17 cellular contexts compared by ENCODE assay signal in genomic region chr9:130498298-130498917, GRCh38. TPM values are rescaled to one million over a fixed set of nuclear protein-coding genes. Genes with fewer than 3 reads are reported as not detected.
DNase-seq lines count a peak whose midpoint lies in the region; ATAC-seq and TF ChIP-seq lines count a peak whose summit lies in the region.
"Had no signal": no experiment of that assay in that cellular context is flagged by ENCODE, and none has a peak within 500 bp of the region (broad histone marks: within the 10 kb centered on the region; RNA-seq: fewer than 3 reads in every experiment).

No MANE protein-coding gene starts in this region.

- H3K4me1 ChIP-seq in neuronal stem cell (ENCODE audit: control insufficient read depth in 2 of 2, insufficient read depth in 1 of 2, low read depth in 1 of 2, low read length in 2 of 2) (peaks cover 0 to 7% of the 10 kb centered on the region in 2 donors), tibial nerve (no peaks in the 10 kb centered on the region)
- H3K4me1 ChIP-seq: vagina had no signal

- in situ Hi-C loops in GM13977 (cut with MboI; ENCODE audit: low pct_unique_long_range_greater_than_20kb, low sequenced_read_pairs, unreplicated experiment): no loop called here

- no peak overlapping the region for H3K4me3 ChIP-seq in neuronal stem cell (ENCODE audit: low read length in 2 of 2)
- H3K4me3 ChIP-seq in tibial nerve: no peak overlapping the region
- H3K4me3 ChIP-seq: vagina had no signal

- H3K27ac ChIP-seq in VCaP: peak overlapping the region; percentile 94; the same call in 1 of the 2 replicates
- H3K27ac ChIP-seq in neuronal stem cell (replicated peaks; ENCODE audit: low read length): no peak overlapping the region
- no peak overlapping the region for H3K27ac ChIP-seq in tibial nerve
- H3K27ac ChIP-seq: vagina had no signal

- TF ChIP-seq CTCF in VCaP (conservative IDR thresholded peaks at IDR 0.05) (no peak), GM13977 (IDR thresholded peaks at IDR 0.05; ENCODE audit: extremely low read depth, insufficient read depth, missing control alignments) (no peak), tibial nerve (IDR thresholded peaks at IDR 0.05) (no peak)

- H3K18ac ChIP-seq in neuronal stem cell (ENCODE audit: low read length): peak overlapping the region; percentile 7

- H2BK15ac ChIP-seq in neuronal stem cell (ENCODE audit: low read length): peak overlapping the region; percentile 95

- no peak overlapping the region for H3K9ac ChIP-seq in neuronal stem cell (ENCODE audit: low read depth, low read length, poor library complexity)

- peak overlapping the region; percentile 92 for H2AK5ac ChIP-seq in neuronal stem cell (ENCODE audit: low read depth, low read length)

- peaks cover 0 to 1% of the 10 kb centered on the region in 2 donors for H3K36me3 ChIP-seq in neuronal stem cell (replicated peaks in 1 of 2; ENCODE audit: control insufficient read depth in 2 of 2, insufficient read depth in 2 of 2, low read length in 2 of 2)
- H3K36me3 ChIP-seq in tibial nerve: peaks cover 0 to 44% (median 0%) of the 10 kb centered on the region in 3 donors

- no peak overlapping the region for H4K91ac ChIP-seq in neuronal stem cell (ENCODE audit: low read depth, low read length, poor library complexity)

- no peak overlapping the region for H3K27ac Mint-ChIP-seq in activated CD4-positive, alpha-beta T cell treated with anti-CD3 and anti-CD28 coated beads for 36 hours
- no peak overlapping the region for H3K27ac Mint-ChIP-seq in activated CD4-positive, alpha-beta T cell treated with anti-CD3 and anti-CD28 coated beads, Interleukin-2, amount 10 ng/mL, durations not matched to agents 24 days and 14 days
- H3K27ac Mint-ChIP-seq: activated CD4-positive, alpha-beta memory T cell treated with anti-CD3 and anti-CD28 coated beads for 36 hours; naive B cell; stimulated activated memory B cell treated with anti-CD40 and anti-IgM and Interleukin-4, amounts not matched to agents 10 μg/mL and 1 μg/mL and 100 μg/mL, for 72 hours had no signal

- peak overlapping the region; percentile 20 for H2BK5ac ChIP-seq in neuronal stem cell (ENCODE audit: low read length)

- H4K8ac ChIP-seq in neuronal stem cell (ENCODE audit: low read depth, low read length): no peak overlapping the region

- H3K14ac ChIP-seq in neuronal stem cell (ENCODE audit: low read length): no peak overlapping the region

- H3K23ac ChIP-seq in neuronal stem cell (ENCODE audit: low read depth, low read length, poor library complexity): no peak overlapping the region

- H3K4me3 Mint-ChIP-seq in activated CD4-positive, alpha-beta T cell treated with anti-CD3 and anti-CD28 coated beads for 36 hours: no peak overlapping the region
- no peak overlapping the region for H3K4me3 Mint-ChIP-seq in activated CD4-positive, alpha-beta T cell treated with anti-CD3 and anti-CD28 coated beads, Interleukin-2, amount 10 ng/mL, durations not matched to agents 24 days and 14 days
- H3K4me3 Mint-ChIP-seq: activated CD4-positive, alpha-beta memory T cell treated with anti-CD3 and anti-CD28 coated beads for 36 hours; brain; naive B cell; stimulated activated memory B cell treated with anti-CD40 and anti-IgM and Interleukin-4, amounts not matched to agents 10 μg/mL and 1 μg/mL and 100 μg/mL, for 72 hours had no signal

- H3K36me3 Mint-ChIP-seq in activated CD4-positive, alpha-beta T cell treated with anti-CD3 and anti-CD28 coated beads for 36 hours (ENCODE audit: low read depth): no peaks in the 10 kb centered on the region
- no peaks in the 10 kb centered on the region for H3K36me3 Mint-ChIP-seq in activated CD4-positive, alpha-beta T cell treated with anti-CD3 and anti-CD28 coated beads, Interleukin-2, amount 10 ng/mL, durations not matched to agents 24 days and 14 days (ENCODE audit: low read depth)
- H3K36me3 Mint-ChIP-seq: activated CD4-positive, alpha-beta memory T cell treated with anti-CD3 and anti-CD28 coated beads for 36 hours; stimulated activated memory B cell treated with anti-CD40 and anti-IgM and Interleukin-4, amounts not matched to agents 10 μg/mL and 1 μg/mL and 100 μg/mL, for 72 hours had no signal

- no peak overlapping the region for H3K4me2 ChIP-seq in neuronal stem cell (ENCODE audit: insufficient read depth, low read length, poor library complexity, severe bottlenecking)

- no peaks in the 10 kb centered on the region for H3K79me1 ChIP-seq in neuronal stem cell (ENCODE audit: low read depth, low read length)

- no CpG with 5 or more reads among the region's 7 CpGs for WGBS in neuronal stem cell (ENCODE audit: extremely low coverage in 2 of 2, insufficient read length in 2 of 2, insufficient replicate concordance in 1 of 2), 2 donors
- WGBS in tibial nerve, 2 donors: 79 to 80% methylated on average over 7 of the region's 7 CpGs

- ATAC-seq in activated CD4-positive, alpha-beta T cell treated with anti-CD3 and anti-CD28 coated beads for 36 hours: no peak
- no peak for ATAC-seq in GM18520 (IDR thresholded peaks at IDR 0.05; ENCODE audit: unreplicated experiment)

- peaks cover 4% of the 10 kb centered on the region for H3K27me3 Mint-ChIP-seq in activated CD4-positive, alpha-beta T cell treated with anti-CD3 and anti-CD28 coated beads for 36 hours
- no peaks in the 10 kb centered on the region for H3K27me3 Mint-ChIP-seq in activated CD4-positive, alpha-beta T cell treated with anti-CD3 and anti-CD28 coated beads, Interleukin-2, amount 10 ng/mL, durations not matched to agents 24 days and 14 days

- DNase-seq in activated CD4-positive, alpha-beta T cell treated with anti-CD3 and anti-CD28 coated beads for 36 hours: peak; percentile 23
- DNase-seq in activated CD4-positive, alpha-beta T cell treated with anti-CD3 and anti-CD28 coated beads, Interleukin-2, amount 10 ng/mL, durations not matched to agents 24 days and 14 days: no peak
- peak; percentile 19 for DNase-seq in NAMALWA (ENCODE audit: low spot score)
- DNase-seq in neuronal stem cell (ENCODE audit: low spot score): no peak
- no peak for DNase-seq in GM13977 (ENCODE audit: low spot score)
- DNase-seq in tibial nerve (ENCODE audit: low spot score in 2 of 2): no peak
- DNase-seq: activated CD4-positive, alpha-beta memory T cell treated with anti-CD3 and anti-CD28 coated beads for 36 hours; activated gamma-delta T cell treated with Interleukin-2 at 50 U/mL for 16 hours; effector CD4-positive, alpha-beta T cell; naive B cell; retina; stimulated activated CD4-positive, alpha-beta T cell treated with anti-CD3 and anti-CD28 coated beads, Interleukin-4, amount 100 ng/mL, for 24 hours had no signal

- H3K4ac ChIP-seq in neuronal stem cell (ENCODE audit: low read length): no peak overlapping the region

- H2BK120ac ChIP-seq in neuronal stem cell (ENCODE audit: low read depth, low read length): peak overlapping the region; percentile 73

- no peak for TF ChIP-seq POLR2A in tibial nerve (IDR thresholded peaks at IDR 0.05)

- no peak overlapping the region for H2BK12ac ChIP-seq in neuronal stem cell (ENCODE audit: low read length)

- CTCF ChIA-PET in activated CD4-positive, alpha-beta T cell treated with anti-CD3 and anti-CD28 coated beads for 36 hours (lab: Charles Lee): interaction anchor here (1.0 kb wide), 1 partner anchor 36 kb away, joined by 3 read pairs; no protein-coding TSS in a partner anchor

- H3K9me3 Mint-ChIP-seq in activated CD4-positive, alpha-beta T cell treated with anti-CD3 and anti-CD28 coated beads for 36 hours (ENCODE audit: low read depth): peaks cover 6% of the 10 kb centered on the region
- H3K9me3 Mint-ChIP-seq in activated CD4-positive, alpha-beta T cell treated with anti-CD3 and anti-CD28 coated beads, Interleukin-2, amount 10 ng/mL, durations not matched to agents 24 days and 14 days: peaks cover 10% of the 10 kb centered on the region

- H2AFZ ChIP-seq in neuronal stem cell (ENCODE audit: low read length): no peak overlapping the region

- H3K27me3 ChIP-seq in neuronal stem cell (ENCODE audit: control insufficient read depth in 3 of 3, insufficient read depth in 3 of 3, low read depth in 1 of 3, low read length in 3 of 3): peaks cover 0 to 23% (median 0%) of the 10 kb centered on the region in 3 experiments
- no peaks in the 10 kb centered on the region for H3K27me3 ChIP-seq in tibial nerve
- H3K27me3 ChIP-seq: vagina had no signal

- intact Hi-C loops in activated CD4-positive, alpha-beta T cell treated with anti-CD3 and anti-CD28 coated beads for 36 hours (cut with DNase I, micrococcal nuclease): no loop called here
- intact Hi-C loops in activated CD4-positive, alpha-beta T cell treated with anti-CD3 and anti-CD28 coated beads, Interleukin-2, amount 10 ng/mL, durations not matched to agents 24 days and 14 days (cut with micrococcal nuclease): no loop called here

- H3K4me1 Mint-ChIP-seq in activated CD4-positive, alpha-beta T cell treated with anti-CD3 and anti-CD28 coated beads for 36 hours: no peaks in the 10 kb centered on the region
- H3K4me1 Mint-ChIP-seq in activated CD4-positive, alpha-beta T cell treated with anti-CD3 and anti-CD28 coated beads, Interleukin-2, amount 10 ng/mL, durations not matched to agents 24 days and 14 days: no peaks in the 10 kb centered on the region
- H3K4me1 Mint-ChIP-seq: naive B cell; stimulated activated memory B cell treated with anti-CD40 and anti-IgM and Interleukin-4, amounts not matched to agents 10 μg/mL and 1 μg/mL and 100 μg/mL, for 72 hours had no signal

- POLR2A ChIA-PET in activated CD4-positive, alpha-beta T cell treated with anti-CD3 and anti-CD28 coated beads for 36 hours (lab: Charles Lee): interaction anchor here (0.6 kb wide), 1 partner anchor 78 kb away, joined by 3 read pairs; no protein-coding TSS in a partner anchor

- TF ChIP-seq EP300 in tibial nerve (IDR thresholded peaks at IDR 0.05): no peak

- H3K9me3 ChIP-seq in neuronal stem cell (replicated peaks in 1 of 2; ENCODE audit: control insufficient read depth in 2 of 2, insufficient read depth in 1 of 2, low read depth in 1 of 2, low read length in 2 of 2) (peaks cover 6 to 9% of the 10 kb centered on the region in 2 donors), tibial nerve (peaks cover 0 to 12% (median 2%) of the 10 kb centered on the region in 4 donors)
- H3K9me3 ChIP-seq: vagina had no signal

RNA-seq across cellular contexts. Expression of gene ASS1, which starts 53.6 kb away (rescaled TPM):
- 1 to 10 TPM; 8.6 to 9.3 TPM for total RNA-seq in activated CD4-positive, alpha-beta T cell treated with anti-CD3 and anti-CD28 coated beads for 36 hours
- total RNA-seq in activated CD4-positive, alpha-beta T cell treated with anti-CD3 and anti-CD28 coated beads, Interleukin-2, amount 10 ng/mL, durations not matched to agents 24 days and 14 days: 3.2 and 4.5 TPM in 2 replicates
- polyA plus RNA-seq in neuronal stem cell (2013, experiment 1 of 2): 19.7 TPM
- 19.8 TPM for polyA plus RNA-seq in neuronal stem cell (2013, experiment 2 of 2)
- 100 to 1,000 TPM; 170 to 375 (median 297) TPM for total RNA-seq in tibial nerve

Comparison
In these comparisons a context has a peak if more than half of its experiments do, and no peak if none do; other contexts are left out.
1. DNase-seq: peak in activated CD4-positive, alpha-beta T cell treated with anti-CD3 and anti-CD28 coated beads for 36 hours (single experiment) and NAMALWA (single experiment); none in activated CD4-positive, alpha-beta T cell treated with anti-CD3 and anti-CD28 coated beads, Interleukin-2, amount 10 ng/mL, durations not matched to agents 24 days and 14 days (single experiment), neuronal stem cell (single experiment), GM13977 (single experiment) and tibial nerve (0 of 2).
2. RNA of gene ASS1, which starts 53.6 kb away (total RNA-seq): 170 to 375 TPM in tibial nerve; 8.6 to 9.3 TPM in activated CD4-positive, alpha-beta T cell treated with anti-CD3 and anti-CD28 coated beads for 36 hours and 3.2 to 4.5 TPM in activated CD4-positive, alpha-beta T cell treated with anti-CD3 and anti-CD28 coated beads, Interleukin-2, amount 10 ng/mL, durations not matched to agents 24 days and 14 days; every median in the first group is over 10 times any median in the second.